Comparison of ENCODE assay signal across 8 cellular contexts in the genomic region with DNA sequence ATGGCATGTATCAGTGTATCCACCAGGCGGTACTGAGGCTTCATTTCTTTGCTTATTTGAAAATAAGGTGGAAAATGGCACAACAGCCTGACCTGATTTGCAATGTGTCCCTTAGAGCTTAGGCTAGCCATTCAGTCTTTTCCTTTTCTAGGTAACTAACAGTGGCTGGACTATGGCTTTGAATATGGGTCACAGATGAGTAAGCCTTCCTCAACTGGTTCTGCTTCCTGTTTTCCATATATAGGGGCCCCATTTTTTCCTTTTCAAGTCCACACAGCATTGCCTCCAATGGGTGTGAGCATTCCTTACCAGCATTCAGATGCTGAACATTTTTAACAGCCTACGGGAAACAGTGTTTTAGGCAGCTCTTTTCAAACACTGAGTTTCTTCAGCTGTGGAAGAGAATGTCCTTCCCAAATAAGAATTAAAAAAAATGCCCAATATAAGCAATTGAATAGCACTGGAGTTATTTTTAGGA. TPM values are rescaled to one million over a fixed set of nuclear protein-coding genes. Genes with fewer than 3 reads are reported as not detected.
DNase-seq lines count a peak whose midpoint lies in the region; FAIRE-seq and TF ChIP-seq lines count a peak whose summit lies in the region.

No MANE protein-coding gene starts in this region.

- H3K4me2 ChIP-seq in PC-9 (peak overlapping the region; percentile 50), osteoblast (ENCODE audit: insufficient read depth, low read length) (peak overlapping the region; percentile 67)

- H3K4me3 Mint-ChIP-seq in glutamatergic neuron (ENCODE audit: unreplicated experiment), result no peak overlapping the region

- no peak for FAIRE-seq in urothelium cell line (lab: Jason Lieb, UNC)

- TF ChIP-seq CTCF in PC-9 (conservative IDR thresholded peaks at IDR 0.05) (no peak), esophagus squamous epithelium (IDR thresholded peaks at IDR 0.05) (peak in 2 of 6 experiments; percentile 15 to 27), osteoblast (IDR thresholded peaks at IDR 0.05; ENCODE audit: extremely low read depth, low read depth, low read length) (peak; percentile 31), glutamatergic neuron (IDR thresholded peaks at IDR 0.05; ENCODE audit: partially characterized antibody, unreplicated experiment) (no peak)

- H3K79me2 ChIP-seq in PC-9 (ENCODE audit: low read depth), result peaks cover 34% of the 10 kb centered on the region
- H3K79me2 ChIP-seq in osteoblast (ENCODE audit: insufficient read depth, low read length), result peaks cover 39% of the 10 kb centered on the region

- H3K4me3 ChIP-seq in PC-9, result 0 out of 2 replicates have a peak overlapping the region, but pooled peaks have one; percentile 14
- peak overlapping the region in 1 of 4 donors; percentile 19 for H3K4me3 ChIP-seq in esophagus squamous epithelium
- H3K4me3 ChIP-seq in osteoblast (ENCODE audit: insufficient read depth, low read length), result peak overlapping the region; percentile 18

- H3K27ac ChIP-seq in PC-9, result peak overlapping the region; percentile 61
- H3K27ac ChIP-seq in esophagus squamous epithelium, result peak overlapping the region; percentile 48 to 95 (median 86)
- peak overlapping the region; percentile 85 for H3K27ac ChIP-seq in osteoblast (ENCODE audit: low read depth, low read length)

- H3K9me3 ChIP-seq in PC-9 (ENCODE audit: insufficient read depth, low read depth), result no peaks in the 10 kb centered on the region
- H3K9me3 ChIP-seq in esophagus squamous epithelium, result no peaks in the 10 kb centered on the region
- no peaks in the 10 kb centered on the region for H3K9me3 ChIP-seq in osteoblast (ENCODE audit: low read depth, low read length)

- intact Hi-C loops in PC-9 (cut with micrococcal nuclease; ENCODE audit: unreplicated experiment), result loop anchor here (1.0 kb wide), 1 partner anchor 43 kb away; no protein-coding TSS in a partner anchor
- intact Hi-C loops in esophagus squamous epithelium (cut with DNase I), result no loop called here

- POLR2A ChIA-PET in PC-9 (lab: Charles Lee; ENCODE audit: unreplicated experiment), result interaction anchor here (0.5 to 1.4 kb wide), 6 partner anchors 11 to 48 kb away, joined by 5 to 25 read pairs (median 6); no protein-coding TSS in a partner anchor

- peaks cover 10% of the 10 kb centered on the region for H3K27me3 Mint-ChIP-seq in glutamatergic neuron (ENCODE audit: unreplicated experiment)

- CTCF ChIA-PET in PC-9 (lab: Charles Lee), result interaction anchor here (1.0 kb wide), 1 partner anchor 47 kb away, joined by 5 read pairs; no protein-coding TSS in a partner anchor

- BruUV-seq in PC-9 (replicated peaks; lab: Mats Ljungman, UMichigan), result no TSS peak

- 18 to 22% methylated on average over 2 of the region's 2 CpGs for WGBS in esophagus squamous epithelium, 2 donors

- H3K27ac Mint-ChIP-seq in glutamatergic neuron (ENCODE audit: unreplicated experiment), result no peak overlapping the region

- peaks cover 4% of the 10 kb centered on the region for H3K4me1 Mint-ChIP-seq in glutamatergic neuron (ENCODE audit: low read depth, unreplicated experiment)

- H3F3A ChIP-seq in PC-9 (ENCODE audit: insufficient read depth, low read depth), result 0 out of 2 replicates have a peak, but pooled peaks cover 4% of the 10 kb centered on the region

- H3K36me3 ChIP-seq in PC-9 (ENCODE audit: low read depth), result no peaks in the 10 kb centered on the region
- no peaks in the 10 kb centered on the region for H3K36me3 ChIP-seq in esophagus squamous epithelium
- H3K36me3 ChIP-seq in osteoblast (ENCODE audit: insufficient read depth, low read length), result no peaks in the 10 kb centered on the region

- H3K27me3 ChIP-seq in PC-9 (ENCODE audit: insufficient read depth, low read depth) (no peaks in the 10 kb centered on the region), esophagus squamous epithelium (no peaks in the 10 kb centered on the region), osteoblast (ENCODE audit: insufficient read depth, low read length) (no peaks in the 10 kb centered on the region)

- H2AFZ ChIP-seq in PC-9, result no peak overlapping the region
- peak overlapping the region; percentile 1 for H2AFZ ChIP-seq in osteoblast (ENCODE audit: low read length)

- peaks cover under 1% of the 10 kb centered on the region; the same call in 1 of the 2 replicates for H4K20me1 ChIP-seq in PC-9 (ENCODE audit: insufficient read depth)
- peaks cover 3% of the 10 kb centered on the region for H4K20me1 ChIP-seq in osteoblast (ENCODE audit: insufficient read depth, low read length)

- peak; percentile 41 for DNase-seq in DMS53 (lab: John Stamatoyannopoulos, UW)
- DNase-seq in PC-9, result peak; percentile 45 to 67
- DNase-seq in esophagus squamous epithelium (lab: John Stamatoyannopoulos, UW), result no peak
- peak; percentile 83 for DNase-seq in osteoblast (ENCODE audit: insufficient read length, low spot score, missing footprints)
- DNase-seq in urothelium cell line (ENCODE audit: low spot score), result no peak
- no peak for DNase-seq in glutamatergic neuron
- no peak for DNase-seq in NCI-H2227 (lab: John Stamatoyannopoulos, UW; ENCODE audit: unreplicated experiment)
- DNase-seq in NCI-H2171 (lab: John Stamatoyannopoulos, UW), result no peak

- H3K9me3 Mint-ChIP-seq in glutamatergic neuron (ENCODE audit: unreplicated experiment), result peaks cover 12% of the 10 kb centered on the region

- H3K9me2 ChIP-seq in PC-9 (ENCODE audit: insufficient read depth), result no peaks in the 10 kb centered on the region

- H3K4me1 ChIP-seq in PC-9 (replicated peaks; ENCODE audit: insufficient read depth) (peaks cover 38% of the 10 kb centered on the region), esophagus squamous epithelium (peaks cover 10 to 51% (median 23%) of the 10 kb centered on the region in 3 donors), osteoblast (ENCODE audit: insufficient read depth, low read length) (peaks cover 46% of the 10 kb centered on the region)

- H3K36me3 Mint-ChIP-seq in glutamatergic neuron (ENCODE audit: unreplicated experiment), result no peaks in the 10 kb centered on the region

- no peak for TF ChIP-seq POLR2A in esophagus squamous epithelium (IDR thresholded peaks at IDR 0.05)

RNA-seq across cellular contexts. Expression of a gene that starts 3.9 kb away (rescaled TPM):
- total RNA-seq in PC-9 (2021) (307 and 421 TPM in 2 replicates), esophagus squamous epithelium (100 to 1,000 TPM in 3 of 4 donors, 10 to 100 TPM in 1; 70.5 to 323 (median 161) TPM), osteoblast (1,572 and 1,742 TPM in 2 replicates), glutamatergic neuron (ENCODE audit: unreplicated experiment) (263 TPM)

Comparison
In these comparisons a context has a peak if more than half of its experiments do, and no peak if none do; other contexts are left out.
1. DNase-seq: peak in DMS53 (single experiment), PC-9 (2 of 2) and osteoblast (single experiment); none in esophagus squamous epithelium (single experiment), urothelium cell line (single experiment), glutamatergic neuron (single experiment), NCI-H2227 (single experiment) and NCI-H2171 (single experiment).
2. Peak in every context shown above with its lines, with median percentiles within 50 percentile points of each other: H3K27ac ChIP-seq.